Comparison of ENCODE assay signal across 12 cellular contexts in genomic region chr2:198913394-198914152, GRCh38.
DNase-seq lines count a peak whose midpoint lies in the region; ATAC-seq and TF ChIP-seq lines count a peak whose summit lies in the region.
"Had no signal": no experiment of that assay in that cellular context is flagged by ENCODE, and none has a peak within 500 bp of the region (broad histone marks: within the 10 kb centered on the region; RNA-seq: fewer than 3 reads in every experiment).

No MANE protein-coding gene starts in this region.

- peak overlapping the region; percentile 86 for H3K4me2 ChIP-seq in OCI-LY7 (ENCODE audit: low read length)
- no peak overlapping the region for H3K4me2 ChIP-seq in SK-N-SH

- H3K9me2 ChIP-seq in OCI-LY7 (ENCODE audit: insufficient read depth, low read length), result no peaks in the 10 kb centered on the region
- H3K9me2 ChIP-seq in SK-N-SH, result no peaks in the 10 kb centered on the region

- ATAC-seq in GM19463 (IDR thresholded peaks at IDR 0.05; ENCODE audit: unreplicated experiment) (peak; percentile 95), HG03066 (IDR thresholded peaks at IDR 0.05; ENCODE audit: low read depth, unreplicated experiment) (peak; percentile 99)
- ATAC-seq: HepG2 had no signal

- H3K27me3 ChIP-seq in SK-N-SH (ENCODE audit: insufficient read depth), result no peaks in the 10 kb centered on the region

- H3K9ac ChIP-seq in SK-N-SH, result no peak overlapping the region

- peak; percentile 71 for DNase-seq in GM10248 (ENCODE audit: extremely low spot score)
- DNase-seq in OCI-LY7 (ENCODE audit: low spot score), result peak; percentile 95
- DNase-seq in SK-N-SH, result no peak
- DNase-seq in HFFc6, result no peak
- DNase-seq in stimulated activated naive CD4-positive, alpha-beta T cell (lab: John Stamatoyannopoulos, UW), result no peak
- no peak for DNase-seq in NCI-H2196 (lab: John Stamatoyannopoulos, UW; ENCODE audit: unreplicated experiment)
- DNase-seq: activated naive CD4-positive, alpha-beta T cell; erythroblast; mesendoderm had no signal

- CTCF ChIA-PET in GM10248 (lab: Yijun Ruan, JAX), result no interaction called here
- CTCF ChIA-PET in OCI-LY7 (lab: Charles Lee; ENCODE audit: unreplicated experiment), result no interaction called here
- CTCF ChIA-PET in SK-N-SH (lab: Yijun Ruan, JAX), result no interaction called here

- H3K27ac ChIP-seq in OCI-LY7 (ENCODE audit: low read depth, low read length, poor library complexity, severe bottlenecking) (peak overlapping the region; percentile 88), SK-N-SH (ENCODE audit: low read depth in 2 of 2, low read length in 1 of 2) (no peak overlapping the region)

- H3K36me3 Mint-ChIP-seq in HFFc6 (ENCODE audit: low read depth), result no peaks in the 10 kb centered on the region

- peaks cover 21% of the 10 kb centered on the region for H3K9me3 Mint-ChIP-seq in HFFc6

- no peak overlapping the region for H3K4me3 Mint-ChIP-seq in HFFc6

- peaks cover 60% of the 10 kb centered on the region for H3K4me1 ChIP-seq in OCI-LY7 (ENCODE audit: insufficient read depth, low read length, poor library complexity, severe bottlenecking)
- H3K4me1 ChIP-seq in SK-N-SH (ENCODE audit: control insufficient read depth in 1 of 2, insufficient read depth in 2 of 2, low read depth in 1 of 2, low read length in 1 of 2), result no peaks in the 10 kb centered on the region

- H3K27ac Mint-ChIP-seq in HFFc6, result no peak overlapping the region

- H3K79me2 ChIP-seq in OCI-LY7 (ENCODE audit: insufficient read depth, low read depth, low read length) (no peaks in the 10 kb centered on the region), SK-N-SH (ENCODE audit: insufficient read depth) (no peaks in the 10 kb centered on the region)

- no peaks in the 10 kb centered on the region for H3F3A ChIP-seq in SK-N-SH (replicated peaks; ENCODE audit: insufficient read depth)

- H3K36me3 ChIP-seq in OCI-LY7 (ENCODE audit: insufficient read depth, low read length) (no peaks in the 10 kb centered on the region; the same call in 1 of the 2 replicates), SK-N-SH (replicated peaks in 1 of 2; ENCODE audit: control insufficient read depth in 1 of 2, insufficient read depth in 2 of 2, low read length in 1 of 2) (no peaks in the 10 kb centered on the region)

- H3K9me3 ChIP-seq in OCI-LY7 (ENCODE audit: low read length) (peaks cover 7% of the 10 kb centered on the region; the same call in 1 of the 2 replicates), SK-N-SH (no peaks in the 10 kb centered on the region)

- TF ChIP-seq RAD21 in SK-N-SH (IDR thresholded peaks at IDR 0.05; ENCODE audit: low read length), result no peak

- TF ChIP-seq EP300 in SK-N-SH (IDR thresholded peaks at IDR 0.05; ENCODE audit: borderline replicate concordance in 1 of 2, low read depth in 1 of 2, low read length in 1 of 2), result no peak

- no TSS peak for BruUV-seq in OCI-LY7 (replicated peaks; lab: Mats Ljungman, UMichigan)

- POLR2A ChIA-PET in GM10248 (lab: Yijun Ruan, JAX), result no interaction called here
- POLR2A ChIA-PET in OCI-LY7 (lab: Charles Lee), result interaction anchor here (1.3 kb wide), 1 partner anchor 140 kb away, joined by 3 read pairs; no protein-coding TSS in a partner anchor
- POLR2A ChIA-PET in SK-N-SH (lab: Yijun Ruan, JAX), result no interaction called here

- H3K4me3 ChIP-seq in OCI-LY7 (ENCODE audit: low read depth, low read length, poor library complexity, severe bottlenecking), result peak overlapping the region; percentile 54
- no peak overlapping the region for H3K4me3 ChIP-seq in SK-N-SH (ENCODE audit: low read depth in 2 of 2, low read length in 1 of 2)

- no peaks in the 10 kb centered on the region for H3K27me3 Mint-ChIP-seq in HFFc6 (ENCODE audit: insufficient read depth)

- H2AFZ ChIP-seq in OCI-LY7 (ENCODE audit: low read length), result peak overlapping the region; percentile 59; the same call in 1 of the 2 replicates
- H2AFZ ChIP-seq in SK-N-SH (ENCODE audit: low read depth), result no peak overlapping the region

- no peaks in the 10 kb centered on the region for H3K4me1 Mint-ChIP-seq in HFFc6 (ENCODE audit: low read depth)

- no peak for TF ChIP-seq CTCF in GM10248 (IDR thresholded peaks at IDR 0.05; ENCODE audit: control extremely low read depth, extremely low read depth, low read depth, missing control alignments)
- TF ChIP-seq CTCF in OCI-LY7 (conservative IDR thresholded peaks at IDR 0.05; ENCODE audit: low read length), result no peak
- no peak for TF ChIP-seq CTCF in SK-N-SH (IDR thresholded peaks at IDR 0.05)
- no peak for TF ChIP-seq CTCF in HFFc6 (IDR thresholded peaks at IDR 0.05)

- no peaks in the 10 kb centered on the region for H4K20me1 ChIP-seq in OCI-LY7 (ENCODE audit: insufficient read depth, low read length)
- H4K20me1 ChIP-seq in SK-N-SH (ENCODE audit: insufficient read depth), result no peaks in the 10 kb centered on the region

- intact Hi-C loops in OCI-LY7 (cut with micrococcal nuclease; ENCODE audit: unreplicated experiment), result loop anchor here (5.0 kb wide), 1 partner anchor 544 kb away; the partner anchor contains the start of gene SATB2

TF ChIP-seq in SK-N-SH, 30 proteins besides CTCF, POLR2A, EP300 and RAD21:
- TF ChIP-seq EZH2phosphoT487 (IDR thresholded peaks at IDR 0.05; ENCODE audit: borderline replicate concordance, low read depth), result no peak
- no peak for TF ChIP-seq POLR2AphosphoS5 (IDR thresholded peaks at IDR 0.05; ENCODE audit: low read depth, low read length)
- TF ChIP-seq NRF1 (IDR thresholded peaks at IDR 0.05; ENCODE audit: low read depth, low read length), result no peak
- no peak for TF ChIP-seq TAF1 (IDR thresholded peaks at IDR 0.05; ENCODE audit: borderline replicate concordance, low read depth, low read length)
- no peak for TF ChIP-seq TCF12 (IDR thresholded peaks at IDR 0.05)
- TF ChIP-seq RFX5 (IDR thresholded peaks at IDR 0.05; ENCODE audit: low read length), result no peak
- no peak for TF ChIP-seq SMC3 (IDR thresholded peaks at IDR 0.05; ENCODE audit: low read depth, low read length)
- no peak for TF ChIP-seq MAX (IDR thresholded peaks at IDR 0.05; ENCODE audit: low read depth)
- TF ChIP-seq JUND (IDR thresholded peaks at IDR 0.05), result no peak
- TF ChIP-seq FOXM1 (IDR thresholded peaks at IDR 0.05; ENCODE audit: low read depth), result no peak
- no peak for TF ChIP-seq TEAD4 (IDR thresholded peaks at IDR 0.05; ENCODE audit: borderline replicate concordance, insufficient read depth)
- TF ChIP-seq SIN3A (IDR thresholded peaks at IDR 0.05; ENCODE audit: borderline replicate concordance, low read depth, low read length), result no peak

Comparison
In these comparisons a context has a peak if more than half of its experiments do, and no peak if none do; other contexts are left out.
1. DNase-seq: peak in GM10248 (single experiment) and OCI-LY7 (single experiment); none in SK-N-SH (single experiment), HFFc6 (single experiment), stimulated activated naive CD4-positive, alpha-beta T cell (0 of 6) and NCI-H2196 (single experiment).